In genomic region chr3:45915518-45916231, GRCh38 we compare ENCODE assay signal across 8 cellular contexts. TPM values are rescaled to one million over a fixed set of nuclear protein-coding genes. Genes with fewer than 3 reads are reported as not detected.
A peak's percentile ranks its signal among the peaks of the same experiment; 100 is the strongest.
DNase-seq lines count a peak whose midpoint lies in the region; ATAC-seq, FAIRE-seq and TF ChIP-seq lines count a peak whose summit lies in the region.

No MANE protein-coding gene starts in this region.

- ATAC-seq in GM19043 (IDR thresholded peaks at IDR 0.05; ENCODE audit: low read depth, unreplicated experiment) (peak; percentile 86), HG03135 (IDR thresholded peaks at IDR 0.05; ENCODE audit: unreplicated experiment) (peak; percentile 83), GM12878 (peak; percentile 92), upper lobe of right lung (peak; percentile 74)

- H3K4me1 Mint-ChIP-seq in T-helper 2 cell treated with Interferon-gamma antibody and Interleukin-4, amounts not matched to agents 5 μg/mL and 100 μg/mL, for 36 hours (ENCODE audit: low read depth) = peaks cover 22% of the 10 kb centered on the region

- H3K9me3 Mint-ChIP-seq in T-helper 2 cell treated with Interferon-gamma antibody and Interleukin-4, amounts not matched to agents 5 μg/mL and 100 μg/mL, for 36 hours = no peaks in the 10 kb centered on the region

- BruUV-seq in A673 (replicated peaks; lab: Mats Ljungman, UMichigan) = no TSS peak
- BruUV-seq in GM12878 (replicated peaks; lab: Mats Ljungman, UMichigan) = no TSS peak

- peak; percentile 54; the same call in 1 of the 2 replicates for TF ChIP-seq POLR2A in GM12878 (IDR thresholded peaks at IDR 0.05; ENCODE audit: low read depth, low read length)

- H3K27ac ChIP-seq in A673 (ENCODE audit: low read depth, low read length, poor library complexity, severe bottlenecking) (no peak overlapping the region), GM12878 (ENCODE audit: control insufficient read depth, insufficient read depth) (peak overlapping the region; percentile 74), upper lobe of right lung (no peak overlapping the region)

- SMC1A ChIA-PET in GM12878 (lab: Charles Lee; ENCODE audit: uncharacterized antibody, unreplicated experiment) = interaction anchor here (0.6 to 2.8 kb wide), 19 partner anchors 8 to 454 kb away, joined by 3 to 18 read pairs (median 4); no protein-coding TSS in a partner anchor

- peak overlapping the region; percentile 46 for H3K4me2 ChIP-seq in GM12878 (ENCODE audit: control insufficient read depth, insufficient read depth)

- intact Hi-C loops in A673 (cut with micrococcal nuclease; ENCODE audit: unreplicated experiment) = no loop called here
- intact Hi-C loops in GM12878 (cut with micrococcal nuclease; ENCODE audit: unreplicated experiment) = loop anchor here (1.0 kb wide), 3 partner anchors 14 to 50 kb away; no protein-coding TSS in a partner anchor
- intact Hi-C loops in upper lobe of right lung (cut with DNase I) = no loop called here

- CTCF ChIA-PET in A673 (lab: Charles Lee) = no interaction called here
- CTCF ChIA-PET in GM12878 (lab: Yijun Ruan, JAX) = interaction anchor here (0.6 to 1.7 kb wide), 15 partner anchors 11 to 224 kb away, joined by 3 to 6 read pairs (median 3); partner anchors contain the start of gene CCR9

- TF ChIP-seq CTCF in A673 (conservative IDR thresholded peaks at IDR 0.05; ENCODE audit: low read depth, low read length) = no peak
- no peak for TF ChIP-seq CTCF in GM12878 (IDR thresholded peaks at IDR 0.05 in 2 of 3, conservative IDR thresholded peaks at IDR 0.05 in 1 of 3; ENCODE audit: control insufficient read depth in 2 of 3, extremely low read depth in 1 of 3, insufficient read depth in 1 of 3, low read depth in 3 of 3, low read length in 3 of 3)
- no peak for TF ChIP-seq CTCF in upper lobe of right lung (IDR thresholded peaks at IDR 0.05)

- DNase-seq in A673 (ENCODE audit: low spot score) (peak; percentile 1), GM12878 (ENCODE audit: low read depth, low spot score) (peak; percentile 98), non-pigmented ciliary epithelial cell (ENCODE audit: low read depth) (peak; percentile 83), upper lobe of right lung (peak; percentile 74), Ammon's horn (ENCODE audit: low spot score) (no peak)
- DNase-seq in T-helper 2 cell treated with Interferon-gamma antibody and Interleukin-4, amounts not matched to agents 5 μg/mL and 100 μg/mL, for 36 hours (ENCODE audit: low spot score) = peak; percentile 89

- no peaks in the 10 kb centered on the region for H3K36me3 ChIP-seq in A673 (ENCODE audit: insufficient read depth, low read length, poor library complexity, severe bottlenecking)
- no peaks in the 10 kb centered on the region for H3K36me3 ChIP-seq in GM12878 (ENCODE audit: control insufficient read depth in 2 of 2, insufficient read depth in 2 of 2, low read length in 1 of 2)
- peaks cover 25% of the 10 kb centered on the region for H3K36me3 ChIP-seq in upper lobe of right lung

- no peaks in the 10 kb centered on the region for H3K79me2 ChIP-seq in GM12878 (ENCODE audit: control insufficient read depth, insufficient read depth, low read length)

- no peaks in the 10 kb centered on the region for H4K20me1 ChIP-seq in GM12878 (ENCODE audit: control insufficient read depth, insufficient read depth)

- peak overlapping the region; percentile 75 for H3K4me3 Mint-ChIP-seq in T-helper 2 cell treated with Interferon-gamma antibody and Interleukin-4, amounts not matched to agents 5 μg/mL and 100 μg/mL, for 36 hours

- H3K36me3 Mint-ChIP-seq in T-helper 2 cell treated with Interferon-gamma antibody and Interleukin-4, amounts not matched to agents 5 μg/mL and 100 μg/mL, for 36 hours (ENCODE audit: low read depth) = peaks cover 20% of the 10 kb centered on the region

- H3K9me3 ChIP-seq in A673 (ENCODE audit: low read depth, low read length, poor library complexity, severe bottlenecking) (no peaks in the 10 kb centered on the region), GM12878 (replicated peaks; ENCODE audit: control insufficient read depth, insufficient read depth, low read length) (no peaks in the 10 kb centered on the region; the same call in 2 of the 3 replicates), upper lobe of right lung (no peaks in the 10 kb centered on the region)

- H3K27me3 ChIP-seq in A673 (replicated peaks; ENCODE audit: insufficient read depth, low read depth, low read length, poor library complexity) (no peaks in the 10 kb centered on the region), GM12878 (replicated peaks in 1 of 2; ENCODE audit: control insufficient read depth in 2 of 2, insufficient read depth in 2 of 2, low read length in 1 of 2) (no peaks in the 10 kb centered on the region; a peak in 1 of 4 replicates), upper lobe of right lung (no peaks in the 10 kb centered on the region)

- FAIRE-seq in GM12878 (lab: Jason Lieb, UNC) = peak; percentile 97

- TF ChIP-seq RAD21 in GM12878 (IDR thresholded peaks at IDR 0.05; ENCODE audit: insufficient read depth, low read depth, low read length) = peak; percentile 38

- RAD21 ChIA-PET in GM12878 (lab: Charles Lee; ENCODE audit: unreplicated experiment) = interaction anchor here (0.6 to 11.1 kb wide), 21 partner anchors 11 to 225 kb away, joined by 3 to 169 read pairs (median 4); partner anchors contain the start of genes CCR9 and LZTFL1

- POLR2A ChIA-PET in A673 (lab: Charles Lee; ENCODE audit: low non-redundant PET) (no interaction called here), GM12878 (lab: Charles Lee) (interaction anchor here (0.6 to 3.5 kb wide), 14 partner anchors 8 to 380 kb away, joined by 3 to 23 read pairs (median 4); no protein-coding TSS in a partner anchor)

- H2AFZ ChIP-seq in GM12878 (ENCODE audit: control insufficient read depth, low read depth, low read length) = no peak overlapping the region

- in situ Hi-C loops in GM12878 (cut with MboI) = no loop called here

- H3K27me3 Mint-ChIP-seq in T-helper 2 cell treated with Interferon-gamma antibody and Interleukin-4, amounts not matched to agents 5 μg/mL and 100 μg/mL, for 36 hours (ENCODE audit: low read depth) = peaks cover 41% of the 10 kb centered on the region

- TF ChIP-seq EP300 in GM12878 (IDR thresholded peaks at IDR 0.05; ENCODE audit: borderline replicate concordance in 1 of 2, control insufficient read depth in 1 of 2, low read depth in 2 of 2, low read length in 2 of 2) = peak; percentile 83 to 87

- peak overlapping the region; percentile 41 for H3K9ac ChIP-seq in GM12878 (ENCODE audit: control insufficient read depth, insufficient read depth, low read length)

- H3K4me3 ChIP-seq in A673 (ENCODE audit: low read depth, low read length, poor library complexity, severe bottlenecking) = no peak overlapping the region
- H3K4me3 ChIP-seq in GM12878 = peak overlapping the region; percentile 40; the same call in 1 of the 2 replicates
- no peak overlapping the region for H3K4me3 ChIP-seq in upper lobe of right lung

- H3K4me1 ChIP-seq in A673 (ENCODE audit: insufficient read depth, low read length, poor library complexity, severe bottlenecking) (no peaks in the 10 kb centered on the region), GM12878 (ENCODE audit: control insufficient read depth, insufficient read depth, low read length) (peaks cover 29% of the 10 kb centered on the region), upper lobe of right lung (peaks cover 7% of the 10 kb centered on the region)

- H3K27ac Mint-ChIP-seq in T-helper 2 cell treated with Interferon-gamma antibody and Interleukin-4, amounts not matched to agents 5 μg/mL and 100 μg/mL, for 36 hours = peak overlapping the region; percentile 72

- 1% methylated on average over 13 of the region's 13 CpGs for WGBS in GM12878 (ENCODE audit: insufficient coverage, insufficient replicate concordance, low lambda C conversion rate, missing lambda C conversion rate)

TF ChIP-seq in GM12878, 131 proteins besides CTCF, POLR2A, EP300 and RAD21 (continues in another document):
- TF ChIP-seq WRNIP1 (IDR thresholded peaks at IDR 0.05; ENCODE audit: borderline replicate concordance, low read depth, low read length) = no peak

RNA-seq across cellular contexts. Expression of gene CXCR6, which starts 27.6 kb away (rescaled TPM):
- not detected in 2 replicates for total RNA-seq in A673 (2021)
- 0.23 and 0.32 TPM in 2 replicates for total RNA-seq in GM12878 (2013; cell fraction: nucleolus; rRNA removed)
- total RNA-seq in GM12878 (2014; rRNA removed) = not detected in 2 replicates
- not detected in 2 replicates for total RNA-seq in GM12878 (2014; rRNA removed; fragmentation: Illumina TruSeq; extraction: Trizol)
- total RNA-seq in GM12878 (2021) = not detected in 2 replicates
- 0.17 TPM for polyA plus RNA-seq in GM12878 (2011; ENCODE audit: low read depth)
- polyA plus RNA-seq in GM12878 (2011; rRNA removed) = 0.12 TPM in 1 of 2 replicates, not detected in the other
- polyA plus RNA-seq in GM12878 (2011; cell fraction: cytosol; rRNA removed) = 0.07 TPM in 1 of 2 replicates, not detected in the other
- 0.12 and 0.18 TPM in 2 replicates for polyA plus RNA-seq in GM12878 (2011; cell fraction: nucleus; rRNA removed)
- polyA plus RNA-seq in GM12878 (2012) = 0.09 and 0.18 TPM in 2 replicates
- polyA plus RNA-seq in GM12878 (2014; fragmentation: Illumina TruSeq; extraction: Trizol) = not detected in 2 replicates
- polyA plus RNA-seq in GM12878 (2014; fragmentation: Nextera tagmentation; extraction: Ambion mirVana) = under 1 TPM; 0.04 to 0.13 TPM
- 0.12 TPM in 1 of 2 replicates, not detected in the other for polyA plus RNA-seq in GM12878 (2014; rRNA removed)
- polyA plus RNA-seq in GM12878 (2016; fragmentation: Nextera tagmentation; extraction: Ambion mirVana) = under 1 TPM in 1 of 2 experiments, not detected in 1; 0.20 TPM
- polyA minus RNA-seq in GM12878 (2011; rRNA and poly(A)+ RNA removed) = 0.22 TPM in 1 of 2 replicates, not detected in the other
- not detected in 2 replicates for polyA minus RNA-seq in GM12878 (2011; cell fraction: cytosol; rRNA and poly(A)+ RNA removed)
- polyA minus RNA-seq in GM12878 (2011; cell fraction: nucleus; rRNA and poly(A)+ RNA removed) = not detected in 2 replicates
- 4.7 TPM for total RNA-seq in upper lobe of right lung

RNA-seq across cellular contexts. Expression of gene CCR9, which starts 29.3 kb away (rescaled TPM):
- total RNA-seq in A673 (2021) = not detected in 2 replicates
- total RNA-seq in GM12878 (2013; cell fraction: nucleolus; rRNA removed) = 0.47 and 0.48 TPM in 2 replicates
- 2.6 and 2.9 TPM in 2 replicates for total RNA-seq in GM12878 (2014; rRNA removed)
- total RNA-seq in GM12878 (2014; rRNA removed; fragmentation: Illumina TruSeq; extraction: Trizol) = 2.3 TPM in 2 replicates
- total RNA-seq in GM12878 (2021) = 1.8 and 2.3 TPM in 2 replicates
- polyA plus RNA-seq in GM12878 (2011; ENCODE audit: low read depth) = 11.3 TPM
- polyA plus RNA-seq in GM12878 (2011; rRNA removed) = 0.05 and 0.09 TPM in 2 replicates
- polyA plus RNA-seq in GM12878 (2011; cell fraction: cytosol; rRNA removed) = 0.04 and 0.05 TPM in 2 replicates
- 0.07 TPM in 1 of 2 replicates, not detected in the other for polyA plus RNA-seq in GM12878 (2011; cell fraction: nucleus; rRNA removed)
- polyA plus RNA-seq in GM12878 (2012) = 0.38 and 10.5 TPM in 2 replicates
- polyA plus RNA-seq in GM12878 (2014; fragmentation: Illumina TruSeq; extraction: Trizol) = 3.0 and 3.6 TPM in 2 replicates
- polyA plus RNA-seq in GM12878 (2014; fragmentation: Nextera tagmentation; extraction: Ambion mirVana) = 1 to 10 TPM; 3.1 to 3.9 TPM
- 1.5 and 2.4 TPM in 2 replicates for polyA plus RNA-seq in GM12878 (2014; rRNA removed)
- polyA plus RNA-seq in GM12878 (2016; fragmentation: Nextera tagmentation; extraction: Ambion mirVana) = under 1 TPM; 0.52 to 0.77 TPM
- 0.62 TPM in 1 of 2 replicates, not detected in the other for polyA minus RNA-seq in GM12878 (2011; rRNA and poly(A)+ RNA removed)
- not detected in 2 replicates for polyA minus RNA-seq in GM12878 (2011; cell fraction: cytosol; rRNA and poly(A)+ RNA removed)
- not detected in 2 replicates for polyA minus RNA-seq in GM12878 (2011; cell fraction: nucleus; rRNA and poly(A)+ RNA removed)
- total RNA-seq in upper lobe of right lung = not detected
